In genomic region chr2:20931346-20931745, GRCh38 we compare ENCODE assay signal across 21 cellular contexts.
"Had no signal": no experiment of that assay in that cellular context is flagged by ENCODE, and none has a peak within 500 bp of the region (broad histone marks: within the 10 kb centered on the region; RNA-seq: fewer than 3 reads in every experiment).

No MANE protein-coding gene starts in this region.

- H3K4me3 ChIP-seq: esophagus squamous epithelium, lower lobe of right lung, skin epidermis, transverse colon had no signal

- H3K9me3 ChIP-seq: lower lobe of right lung, neutrophil, transverse colon had no signal

- DNase-seq: activated CD4-positive, alpha-beta memory T cell treated with anti-CD3 and anti-CD28 coated beads for 36 hours; activated CD4-positive, alpha-beta T cell treated with anti-CD3 and anti-CD28 coated beads for 36 hours; activated gamma-delta T cell; activated T-cell treated with anti-CD3 and anti-CD28 coated beads, Interleukin-2, amount 50 U/mL, for 48 hours; cortex of kidney; effector CD8-positive, alpha-beta T cell; esophagus squamous epithelium; immature natural killer cell; left colon; lower lobe of right lung; naive thymus-derived CD8-positive, alpha-beta T cell; posterior cingulate gyrus; retina; stimulated activated CD4-positive, alpha-beta T cell treated with anti-CD3 and anti-CD28 coated beads, Interleukin-4, amount 100 ng/mL, for 4 hours; stimulated activated CD8-positive, alpha-beta memory T cell treated with anti-CD3 and anti-CD28 coated beads, Interleukin-4, amount 100 ng/mL, for 48 hours; stimulated activated naive CD4-positive, alpha-beta T cell treated with Interleukin-2 at 50 U/mL for 16 hours; substantia nigra; transverse colon had no signal

- H3K36me3 ChIP-seq: esophagus squamous epithelium, lower lobe of right lung, neutrophil, transverse colon had no signal

- ATAC-seq: activated CD4-positive, alpha-beta T cell treated with anti-CD3 and anti-CD28 coated beads for 36 hours; activated naive CD4-positive, alpha-beta T cell treated with anti-CD3 and anti-CD28 coated beads, Interleukin-2, amount 50 U/mL, for 72 hours; left colon; naive thymus-derived CD8-positive, alpha-beta T cell had no signal

- H3K4me1 ChIP-seq: esophagus squamous epithelium, lower lobe of right lung had no signal

- H3K27me3 ChIP-seq: transverse colon had no signal

- H3K27ac ChIP-seq: esophagus squamous epithelium, lower lobe of right lung, neutrophil, skin epidermis, transverse colon had no signal
